In genomic region chr10:32941357-32941756, GRCh38 we compare ENCODE assay signal across 1 cellular context.
TF ChIP-seq lines count a peak whose summit lies in the region.

No MANE protein-coding gene starts in this region.

TF ChIP-seq in IMR-90, 13 proteins besides CTCF, POLR2A, EP300 and RAD21 (continued from another document):
- TF ChIP-seq USF2 (IDR thresholded peaks at IDR 0.05; ENCODE audit: low read depth, low read length), result no peak
TF ChIP-seq in IMR-90: peak in this region for 0.
